8 cellular contexts compared by ENCODE assay signal in the genomic region with DNA sequence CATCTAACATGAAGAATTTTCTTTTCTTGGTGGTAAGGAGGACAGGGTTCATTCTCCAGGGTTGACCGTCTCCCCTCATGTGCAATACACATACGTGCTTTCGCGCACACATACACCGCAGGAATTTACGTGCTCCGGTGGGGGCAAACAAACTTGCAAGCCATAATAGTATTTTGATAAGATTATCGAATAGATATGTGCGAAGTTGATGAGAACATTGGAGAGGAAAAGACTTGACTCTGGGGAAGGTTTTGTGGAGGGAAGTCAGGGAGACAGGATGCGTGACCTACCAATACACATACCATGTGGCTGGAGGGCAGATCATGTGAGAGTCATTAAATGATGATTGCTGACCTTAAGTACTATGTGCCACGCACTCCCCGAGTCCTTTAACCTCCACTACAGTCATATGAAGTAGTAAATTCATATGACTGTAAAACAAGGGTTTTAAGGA. TPM values are rescaled to one million over a fixed set of nuclear protein-coding genes. Genes with fewer than 3 reads are reported as not detected.
DNase-seq lines count a peak whose midpoint lies in the region; ATAC-seq and TF ChIP-seq lines count a peak whose summit lies in the region.

No MANE protein-coding gene starts in this region.

- H3K27me3 ChIP-seq in HUES6 (ENCODE audit: control insufficient read depth, insufficient read depth, low read length) (no peaks in the 10 kb centered on the region), WERI-Rb-1 (ENCODE audit: insufficient read depth, low read depth, severe bottlenecking) (no peaks in the 10 kb centered on the region), spleen (replicated peaks in 1 of 7) (no peaks in the 10 kb centered on the region)

- peaks cover 9% of the 10 kb centered on the region for H3K9me3 Mint-ChIP-seq in glutamatergic neuron (ENCODE audit: unreplicated experiment)

- H3K27ac Mint-ChIP-seq in glutamatergic neuron (ENCODE audit: unreplicated experiment), result no peak overlapping the region

- H3K9me3 ChIP-seq in HUES6 (ENCODE audit: control insufficient read depth, insufficient read depth, low read depth, low read length) (no peaks in the 10 kb centered on the region), WERI-Rb-1 (ENCODE audit: severe bottlenecking) (no peaks in the 10 kb centered on the region), spleen (no peaks in the 10 kb centered on the region)

- intact Hi-C loops in spleen (cut with DNase I; ENCODE audit: low total_unique reads), result no loop called here

- H3K4me1 Mint-ChIP-seq in glutamatergic neuron (ENCODE audit: low read depth, unreplicated experiment), result peaks cover 5% of the 10 kb centered on the region

- WGBS in spleen, 5 donors, result 14 to 36% (median 22%) methylated on average over 12 of the region's 12 CpGs

- TF ChIP-seq CTCF in WERI-Rb-1 (IDR thresholded peaks at IDR 0.05; ENCODE audit: low read depth, low read length), result no peak
- TF ChIP-seq CTCF in glutamatergic neuron (IDR thresholded peaks at IDR 0.05; ENCODE audit: partially characterized antibody, unreplicated experiment), result no peak
- no peak for TF ChIP-seq CTCF in spleen (IDR thresholded peaks at IDR 0.05 in 8 of 11, conservative IDR thresholded peaks at IDR 0.05 in 3 of 11)

- peak; percentile 8 for DNase-seq in DMS114 treated with DMSO at 0.1 percent for 48 hours (lab: John Stamatoyannopoulos, UW; ENCODE audit: unreplicated experiment)
- DNase-seq in WERI-Rb-1, result no peak
- DNase-seq in glutamatergic neuron, result no peak
- no peak for DNase-seq in spleen
- no peak for DNase-seq in Ammon's horn (ENCODE audit: low spot score)
- DNase-seq in NCI-H2171 (lab: John Stamatoyannopoulos, UW), result no peak

- H3K9ac ChIP-seq in HUES6 (ENCODE audit: low read length), result peak overlapping the region; percentile 90

- H3K36me3 Mint-ChIP-seq in glutamatergic neuron (ENCODE audit: unreplicated experiment), result no peaks in the 10 kb centered on the region

- ATAC-seq in HG03565 (IDR thresholded peaks at IDR 0.05; ENCODE audit: unreplicated experiment), result no peak

- H3K4me3 ChIP-seq in HUES6 (ENCODE audit: low read depth, low read length) (peak overlapping the region; percentile 89), WERI-Rb-1 (ENCODE audit: low read depth, low read length) (peak overlapping the region; percentile 90), spleen (peak overlapping the region; percentile 80 to 94 (median 86))

- TF ChIP-seq POLR2A in spleen (IDR thresholded peaks at IDR 0.05), result no peak

- H3K27ac ChIP-seq in HUES6 (ENCODE audit: low read depth, low read length), result peak overlapping the region; percentile 26; the same call in 1 of the 2 replicates
- no peak overlapping the region for H3K27ac ChIP-seq in WERI-Rb-1
- peak overlapping the region in 7 of 8 donors; percentile 79 to 90 (median 85) for H3K27ac ChIP-seq in spleen

- H3K4me3 Mint-ChIP-seq in glutamatergic neuron (ENCODE audit: unreplicated experiment), result peak overlapping the region; percentile 99

- H3K36me3 ChIP-seq in HUES6 (ENCODE audit: control insufficient read depth, insufficient read depth, low read length) (peaks cover 4% of the 10 kb centered on the region; the same call in 1 of the 2 replicates), WERI-Rb-1 (no peaks in the 10 kb centered on the region), spleen (peaks cover 0 to 17% (median 5%) of the 10 kb centered on the region in 6 donors)

- peaks cover 5% of the 10 kb centered on the region for H3K27me3 Mint-ChIP-seq in glutamatergic neuron (ENCODE audit: unreplicated experiment)

- H3K4me1 ChIP-seq in HUES6 (ENCODE audit: control insufficient read depth, insufficient read depth, low read length), result peaks cover 19% of the 10 kb centered on the region
- peaks cover 24 to 53% (median 38%) of the 10 kb centered on the region in 6 donors for H3K4me1 ChIP-seq in spleen

RNA-seq across cellular contexts. Expression of gene RAD51B, which starts 0.9 kb away (rescaled TPM):
- total RNA-seq in glutamatergic neuron (ENCODE audit: unreplicated experiment), result 9.7 TPM
- total RNA-seq in spleen, result 10 to 100 TPM; 28.5 to 43.7 (median 34.1) TPM
- 1 to 10 TPM; 4.2 to 5.0 (median 4.9) TPM for polyA plus RNA-seq in spleen

RNA-seq across cellular contexts. Expression of gene ZFYVE26, which starts 4.1 kb away (rescaled TPM):
- total RNA-seq in glutamatergic neuron (ENCODE audit: unreplicated experiment) (32.5 TPM), spleen (10 to 100 TPM; 33.0 to 43.5 (median 39.9) TPM)
- 1 to 10 TPM; 3.6 to 8.0 (median 4.5) TPM for polyA plus RNA-seq in spleen
